Comparison of ENCODE assay signal across 11 cellular contexts in the genomic region with DNA sequence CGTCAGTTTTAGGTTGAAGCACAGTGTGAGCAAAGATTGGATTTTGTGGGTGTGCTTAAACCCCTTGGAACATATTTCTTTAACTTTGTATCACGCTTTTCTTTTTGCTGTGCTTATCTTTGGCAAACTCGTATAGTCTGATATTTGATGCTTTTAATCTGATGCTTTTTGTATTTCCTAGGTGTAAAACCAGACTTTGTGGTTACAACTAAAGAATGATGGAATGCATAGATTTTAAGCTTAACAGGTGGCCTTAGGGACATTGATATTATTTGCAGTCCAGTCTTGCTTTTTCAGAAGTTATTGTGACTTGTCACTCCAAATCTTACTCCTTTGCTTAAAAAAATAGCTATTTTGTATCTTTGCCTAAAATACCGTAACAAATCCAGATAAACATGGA. TPM values are rescaled to one million over a fixed set of nuclear protein-coding genes. Genes with fewer than 3 reads are reported as not detected.
DNase-seq lines count a peak whose midpoint lies in the region; ATAC-seq, FAIRE-seq and TF ChIP-seq lines count a peak whose summit lies in the region.
"Had no signal": no experiment of that assay in that cellular context is flagged by ENCODE, and none has a peak within 500 bp of the region (broad histone marks: within the 10 kb centered on the region; RNA-seq: fewer than 3 reads in every experiment).

No MANE protein-coding gene starts in this region.

- TF ChIP-seq EP300 in HepG2 (IDR thresholded peaks at IDR 0.05; ENCODE audit: low read depth in 2 of 2, low read length in 2 of 2) (no peak), HepG2 (CRISPR knock-in tag; IDR thresholded peaks at IDR 0.05; ENCODE audit: borderline replicate concordance) (no peak), ovary (IDR thresholded peaks at IDR 0.05) (no peak)

- peaks cover 8% of the 10 kb centered on the region for H3K27me3 Mint-ChIP-seq in activated naive CD8-positive, alpha-beta T cell treated with anti-CD3 and anti-CD28 coated beads, Interleukin-2, amount 10 ng/mL, durations not matched to agents 7 days and 5 days

- in situ Hi-C loops in HepG2 (cut with HindIII; ENCODE audit: extremely low pct_ligation_motif_present, low pct_unique_long_range_greater_than_20kb): no loop called here

- H3K27ac Mint-ChIP-seq in activated naive CD8-positive, alpha-beta T cell treated with anti-CD3 and anti-CD28 coated beads, Interleukin-2, amount 10 ng/mL, durations not matched to agents 7 days and 5 days: no peak overlapping the region

- no peak for DNase-seq in HepG2 (ENCODE audit: low spot score)
- DNase-seq in right lobe of liver: no peak
- no peak for DNase-seq in activated naive CD8-positive, alpha-beta T cell treated with anti-CD3 and anti-CD28 coated beads, Interleukin-2, amount 10 ng/mL, durations not matched to agents 7 days and 5 days
- no peak for DNase-seq in kidney
- DNase-seq in uterus: no peak
- no peak for DNase-seq in T-helper 9 cell
- DNase-seq in ovary: no peak
- DNase-seq: GDM1, nucleus accumbens, RPMI8226 had no signal

- peak overlapping the region; percentile 84 for H3K4me2 ChIP-seq in HepG2 (ENCODE audit: low read depth, low read length)

- peak overlapping the region; percentile 87 to 99 (median 98); a peak in 5 of 6 replicates for H3K4me3 ChIP-seq in HepG2 (replicated peaks in 1 of 3; ENCODE audit: insufficient read depth in 1 of 3, low read depth in 2 of 3, low read length in 3 of 3)
- peak overlapping the region in 1 of 3 donors; percentile 97 for H3K4me3 ChIP-seq in right lobe of liver
- H3K4me3 ChIP-seq in kidney (ENCODE audit: low read length in 2 of 2): peak overlapping the region; percentile 82 to 93
- H3K4me3 ChIP-seq in uterus: peak overlapping the region; percentile 80 to 86
- no peak overlapping the region for H3K4me3 ChIP-seq in ovary

- H3K9ac ChIP-seq in HepG2 (ENCODE audit: insufficient read depth, low read depth, low read length) (peak overlapping the region; percentile 75), kidney (ENCODE audit: low read length in 2 of 2) (peak overlapping the region; percentile 85 to 90)

- WGBS in HepG2 (ENCODE audit: low lambda C conversion rate): 70% methylated on average over 4 of the region's 4 CpGs
- 65% methylated on average over 4 of the region's 4 CpGs for WGBS in right lobe of liver (ENCODE audit: insufficient coverage, low coverage, low lambda C conversion rate, missing lambda C conversion rate)
- 14 to 21% (median 15%) methylated on average over 4 of the region's 4 CpGs for WGBS in ovary, 3 donors

- H3K27ac ChIP-seq in HepG2 (ENCODE audit: extremely low read length, insufficient read depth, low read length) (no peak overlapping the region), right lobe of liver (no peak overlapping the region), kidney (ENCODE audit: low read depth in 2 of 2, low read length in 2 of 2) (no peak overlapping the region), uterus (peak overlapping the region in 1 of 2 donors; percentile 81), ovary (peak overlapping the region in 1 of 2 donors; percentile 82)

- H3K27me3 ChIP-seq in HepG2 (ENCODE audit: control insufficient read depth in 1 of 2, insufficient read depth in 2 of 2, low read length in 2 of 2): no peaks in the 10 kb centered on the region; a peak in 1 of 5 replicates
- H3K27me3 ChIP-seq in right lobe of liver: no peaks in the 10 kb centered on the region
- H3K27me3 ChIP-seq in uterus: no peaks in the 10 kb centered on the region
- H3K27me3 ChIP-seq in ovary: no peaks in the 10 kb centered on the region

- H2AFZ ChIP-seq in HepG2 (ENCODE audit: low read length): no peak overlapping the region

- no peaks in the 10 kb centered on the region for H3K36me3 ChIP-seq in HepG2 (replicated peaks in 1 of 2; ENCODE audit: control insufficient read depth in 1 of 2, insufficient read depth in 2 of 2, low read length in 2 of 2)
- H3K36me3 ChIP-seq in right lobe of liver: no peaks in the 10 kb centered on the region
- H3K36me3 ChIP-seq in kidney (ENCODE audit: control insufficient read depth in 1 of 2, insufficient read depth in 2 of 2, low read length in 2 of 2): no peaks in the 10 kb centered on the region
- H3K36me3 ChIP-seq in uterus: no peaks in the 10 kb centered on the region
- H3K36me3 ChIP-seq in ovary: no peaks in the 10 kb centered on the region

- intact Hi-C loops in HepG2 (cut with micrococcal nuclease; ENCODE audit: unreplicated experiment): no loop called here
- intact Hi-C loops in right lobe of liver (cut with DNase I): no loop called here
- intact Hi-C loops in kidney (cut with DNase I): no loop called here
- intact Hi-C loops in uterus (cut with DNase I; ENCODE audit: low total_unique reads): no loop called here
- intact Hi-C loops in ovary (cut with DNase I): no loop called here

- H3K4me1 ChIP-seq in HepG2 (ENCODE audit: insufficient read depth, low read length) (peaks cover 37% of the 10 kb centered on the region), right lobe of liver (peaks cover 0 to 12% (median 0%) of the 10 kb centered on the region in 4 donors), kidney (ENCODE audit: control insufficient read depth in 1 of 2, insufficient read depth in 1 of 2, low read depth in 1 of 2, low read length in 2 of 2) (peaks cover 5 to 13% of the 10 kb centered on the region in 2 donors), uterus (no peaks in the 10 kb centered on the region), ovary (ENCODE audit: insufficient read depth) (peaks cover 9% of the 10 kb centered on the region)

- TF ChIP-seq POLR2A in HepG2 (IDR thresholded peaks at IDR 0.05; ENCODE audit: insufficient read depth in 1 of 2, low read depth in 2 of 2, low read length in 2 of 2) (no peak), right lobe of liver (IDR thresholded peaks at IDR 0.05) (no peak), uterus (IDR thresholded peaks at IDR 0.05) (no peak), ovary (IDR thresholded peaks at IDR 0.05) (no peak)

- FAIRE-seq in HepG2 (lab: Jason Lieb, UNC) (no peak), kidney (lab: Jason Lieb, UNC) (no peak)

- peaks cover 6% of the 10 kb centered on the region for H3K36me3 Mint-ChIP-seq in activated naive CD8-positive, alpha-beta T cell treated with anti-CD3 and anti-CD28 coated beads, Interleukin-2, amount 10 ng/mL, durations not matched to agents 7 days and 5 days

- H3K4me3 Mint-ChIP-seq in activated naive CD8-positive, alpha-beta T cell treated with anti-CD3 and anti-CD28 coated beads, Interleukin-2, amount 10 ng/mL, durations not matched to agents 7 days and 5 days: peak overlapping the region; percentile 97

- H3K9me3 Mint-ChIP-seq in activated naive CD8-positive, alpha-beta T cell treated with anti-CD3 and anti-CD28 coated beads, Interleukin-2, amount 10 ng/mL, durations not matched to agents 7 days and 5 days: peaks cover 1% of the 10 kb centered on the region

- CTCF ChIA-PET in HepG2 (lab: Yijun Ruan, JAX; ENCODE audit: low intra/inter-chr PET ratio, low total read pairs): no interaction called here

- TF ChIP-seq RAD21 in HepG2 (CRISPR knock-in tag; IDR thresholded peaks at IDR 0.05): no peak

- H3K79me2 ChIP-seq in HepG2 (ENCODE audit: insufficient read depth, low read length): peaks cover 20% of the 10 kb centered on the region

- H3K4me1 Mint-ChIP-seq in activated naive CD8-positive, alpha-beta T cell treated with anti-CD3 and anti-CD28 coated beads, Interleukin-2, amount 10 ng/mL, durations not matched to agents 7 days and 5 days: peaks cover 14% of the 10 kb centered on the region

- TF ChIP-seq CTCF in HepG2 (CRISPR knock-in tag; IDR thresholded peaks at IDR 0.05) (no peak), right lobe of liver (IDR thresholded peaks at IDR 0.05) (no peak), kidney (IDR thresholded peaks at IDR 0.05; ENCODE audit: borderline replicate concordance, extremely low read depth, insufficient read depth) (no peak), uterus (IDR thresholded peaks at IDR 0.05) (no peak), ovary (IDR thresholded peaks at IDR 0.05) (no peak)

- ATAC-seq in HepG2 (no peak), right lobe of liver (no peak), HG03457 (IDR thresholded peaks at IDR 0.05; ENCODE audit: unreplicated experiment) (no peak)
- ATAC-seq in activated naive CD8-positive, alpha-beta T cell treated with anti-CD3 and anti-CD28 coated beads, Interleukin-2, amount 10 ng/mL, durations not matched to agents 7 days and 5 days (ENCODE audit: low read depth): no peak

- POLR2A ChIA-PET in HepG2 (lab: Yijun Ruan, JAX): interaction anchor here (1.6 kb wide), 1 partner anchor 9 kb away, joined by 4 read pairs; no protein-coding TSS in a partner anchor
- POLR2A ChIA-PET in activated naive CD8-positive, alpha-beta T cell treated with anti-CD3 and anti-CD28 coated beads, Interleukin-2, amount 10 ng/mL, durations not matched to agents 7 days and 5 days (lab: Charles Lee): no interaction called here

- H3K9me3 ChIP-seq in HepG2 (ENCODE audit: low read length) (no peaks in the 10 kb centered on the region), right lobe of liver (no peaks in the 10 kb centered on the region), kidney (ENCODE audit: control insufficient read depth in 1 of 2, low read length in 2 of 2) (no peaks in the 10 kb centered on the region), uterus (no peaks in the 10 kb centered on the region), ovary (no peaks in the 10 kb centered on the region)

- H4K20me1 ChIP-seq in HepG2 (ENCODE audit: insufficient read depth, low read length): no peaks in the 10 kb centered on the region

- TSS peak; percentile 57 for BruUV-seq in HepG2 (replicated peaks; lab: Mats Ljungman, UMichigan)

RNA-seq across cellular contexts. Expression of a gene that starts 1.3 kb away (rescaled TPM):
- 14.4 and 26.0 TPM in 2 replicates for total RNA-seq in HepG2 (2016; rRNA removed; fragmentation: Illumina TruSeq; extraction: Trizol)
- 2.2 and 2.6 TPM in 2 replicates for total RNA-seq in HepG2 (2016; cell fraction: cytosol; rRNA removed; fragmentation: Illumina TruSeq; extraction: Trizol; ENCODE audit: low read depth)
- total RNA-seq in HepG2 (2016; cell fraction: insoluble cytoplasmic fraction; rRNA removed; fragmentation: Illumina TruSeq; extraction: Trizol): 14.5 and 25.7 TPM in 2 replicates
- 5.5 and 5.9 TPM in 2 replicates for total RNA-seq in HepG2 (2016; cell fraction: membrane; rRNA removed; fragmentation: Illumina TruSeq; extraction: Trizol)
- 9.6 and 9.8 TPM in 2 replicates for total RNA-seq in HepG2 (2016; cell fraction: nucleus; rRNA removed; fragmentation: Illumina TruSeq; extraction: Trizol)
- 10.7 and 12.0 TPM in 2 replicates for polyA plus RNA-seq in HepG2 (2011; rRNA removed)
- polyA plus RNA-seq in HepG2 (2011; cell fraction: cytosol; rRNA removed): 6.9 and 11.2 TPM in 2 replicates
- polyA plus RNA-seq in HepG2 (2011; cell fraction: nucleus; rRNA removed): 7.8 and 8.8 TPM in 2 replicates
- polyA plus RNA-seq in HepG2 (2012): 9.1 and 10.5 TPM in 2 replicates
- polyA plus RNA-seq in HepG2 (2016; cell fraction: cytosol; fragmentation: Illumina TruSeq; extraction: Trizol; ENCODE audit: low read depth): 0.51 and 0.66 TPM in 2 replicates
- polyA plus RNA-seq in HepG2 (2016; cell fraction: insoluble cytoplasmic fraction; fragmentation: Illumina TruSeq; extraction: Trizol; ENCODE audit: low read depth): 18.0 and 20.8 TPM in 2 replicates
- 1.9 and 2.3 TPM in 2 replicates for polyA plus RNA-seq in HepG2 (2016; cell fraction: membrane; fragmentation: Illumina TruSeq; extraction: Trizol; ENCODE audit: low read depth)
- 8.8 and 9.8 TPM in 2 replicates for polyA plus RNA-seq in HepG2 (2016; cell fraction: nucleus; fragmentation: Illumina TruSeq; extraction: Trizol; ENCODE audit: insufficient read depth, low read depth)
- polyA minus RNA-seq in HepG2 (2011; rRNA and poly(A)+ RNA removed; ENCODE audit: low replicate concordance): 19.3 and 21.9 TPM in 2 replicates
- 12.1 and 16.2 TPM in 2 replicates for polyA minus RNA-seq in HepG2 (2011; cell fraction: cytosol; rRNA and poly(A)+ RNA removed)
- 17.8 and 21.1 TPM in 2 replicates for polyA minus RNA-seq in HepG2 (2011; cell fraction: nucleus; rRNA and poly(A)+ RNA removed)
- total RNA-seq in right lobe of liver: 1 to 10 TPM; 4.8 to 8.4 (median 6.5) TPM
- total RNA-seq in activated naive CD8-positive, alpha-beta T cell treated with anti-CD3 and anti-CD28 coated beads, Interleukin-2, amount 10 ng/mL, durations not matched to agents 7 days and 5 days: 10 to 100 TPM; 13.5 to 15.2 TPM
- 18.0 TPM for total RNA-seq in kidney
- polyA plus RNA-seq in kidney (ENCODE audit: insufficient read depth, low read depth, low replicate concordance): 6.7 TPM
- total RNA-seq in uterus: 10 to 100 TPM; 12.6 to 26.5 (median 20.7) TPM
- 10 to 100 TPM; 12.3 to 31.4 (median 27.7) TPM for total RNA-seq in ovary
- 10 to 100 TPM in 1 of 2 donors, 1 to 10 TPM in 1; 7.2 to 24.0 TPM for polyA plus RNA-seq in ovary
